16 cellular contexts compared by ENCODE assay signal in the genomic region with DNA sequence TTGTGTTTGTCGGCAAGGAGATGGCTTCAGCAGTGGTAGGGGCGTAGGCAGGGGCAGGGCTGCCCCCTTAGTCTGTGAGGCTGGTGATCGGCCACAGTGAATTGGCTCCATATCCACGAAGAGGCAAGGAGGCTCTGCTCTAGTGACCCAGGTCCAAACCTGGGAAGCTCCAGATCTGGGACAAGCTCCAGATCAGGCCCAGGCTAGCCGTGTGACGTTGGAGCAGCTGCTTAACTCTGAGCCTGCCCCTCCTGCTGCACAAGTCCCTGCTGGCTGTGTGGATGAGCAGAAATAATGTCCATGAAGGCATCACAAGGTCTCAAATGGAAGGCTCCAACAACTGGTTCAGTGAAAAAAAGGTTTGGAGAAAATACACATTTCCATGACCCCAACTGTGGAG.
"Had no signal": no experiment of that assay in that cellular context is flagged by ENCODE, and none has a peak within 500 bp of the region (broad histone marks: within the 10 kb centered on the region; RNA-seq: fewer than 3 reads in every experiment).

No MANE protein-coding gene starts in this region.

- H3K9me3 ChIP-seq: gastroesophageal sphincter, heart right ventricle, left ventricle myocardium inferior, neutrophil, pancreas, thyroid gland had no signal

- H3K4me3 Mint-ChIP-seq: activated naive CD4-positive, alpha-beta T cell treated with anti-CD3 and anti-CD28 coated beads, Interleukin-2, amount 10 ng/mL, durations not matched to agents 7 days and 5 days; naive thymus-derived CD4-positive, alpha-beta T cell; T-helper 1 cell treated with Interleukin-12 subunit alpha and Interleukin-12 subunit beta and Interleukin-4 antibody, amounts not matched to agents 30 μg/mL and 1 μg/mL, for 36 hours had no signal

- H3K4me3 ChIP-seq: pancreas, thyroid gland had no signal

- DNase-seq: activated CD4-positive, alpha-beta T cell treated with anti-CD3 and anti-CD28 coated beads for 1 hour; activated effector memory CD4-positive, alpha-beta T cell treated with Interleukin-2 at 50 U/mL for 16 hours; activated naive CD4-positive, alpha-beta T cell treated with anti-CD3 and anti-CD28 coated beads, Interleukin-2, amount 10 ng/mL, durations not matched to agents 7 days and 5 days; brain microvascular endothelial cell; central memory CD4-positive, alpha-beta T cell; cortex of kidney; heart right ventricle; left ventricle myocardium inferior; mammary epithelial cell; naive thymus-derived CD4-positive, alpha-beta T cell; thyroid gland had no signal

- H3K27me3 ChIP-seq: pancreas, thyroid gland had no signal

- H3K9me3 Mint-ChIP-seq: activated naive CD4-positive, alpha-beta T cell treated with anti-CD3 and anti-CD28 coated beads, Interleukin-2, amount 10 ng/mL, durations not matched to agents 7 days and 5 days; naive thymus-derived CD4-positive, alpha-beta T cell; T-helper 1 cell treated with Interleukin-12 subunit alpha and Interleukin-12 subunit beta and Interleukin-4 antibody, amounts not matched to agents 30 μg/mL and 1 μg/mL, for 36 hours had no signal

- H3K27ac Mint-ChIP-seq: activated naive CD4-positive, alpha-beta T cell treated with anti-CD3 and anti-CD28 coated beads, Interleukin-2, amount 10 ng/mL, durations not matched to agents 7 days and 5 days; naive thymus-derived CD4-positive, alpha-beta T cell; T-helper 1 cell treated with Interleukin-12 subunit alpha and Interleukin-12 subunit beta and Interleukin-4 antibody, amounts not matched to agents 30 μg/mL and 1 μg/mL, for 36 hours had no signal

- H3K36me3 ChIP-seq: brain microvascular endothelial cell, gastroesophageal sphincter, heart right ventricle, left ventricle myocardium inferior, neutrophil, pancreas, thyroid gland had no signal

- H3K36me3 Mint-ChIP-seq: activated naive CD4-positive, alpha-beta T cell treated with anti-CD3 and anti-CD28 coated beads, Interleukin-2, amount 10 ng/mL, durations not matched to agents 7 days and 5 days; naive thymus-derived CD4-positive, alpha-beta T cell had no signal

- H3K4me1 ChIP-seq: pancreas had no signal

- H3K27ac ChIP-seq: brain microvascular endothelial cell, gastroesophageal sphincter, heart right ventricle, left ventricle myocardium inferior, neutrophil, pancreas, thyroid gland, VCaP had no signal
